Comparison of ENCODE assay signal across 19 cellular contexts in genomic region chr21:43282358-43283120, GRCh38.
DNase-seq lines count a peak whose midpoint lies in the region; ATAC-seq and TF ChIP-seq lines count a peak whose summit lies in the region.
"Had no signal": no experiment of that assay in that cellular context is flagged by ENCODE, and none has a peak within 500 bp of the region (broad histone marks: within the 10 kb centered on the region; RNA-seq: fewer than 3 reads in every experiment).

No MANE protein-coding gene starts in this region.

- no peaks in the 10 kb centered on the region for H3K36me3 Mint-ChIP-seq in chondrocyte (ENCODE audit: low read depth)
- H3K36me3 Mint-ChIP-seq: CD4-positive, CD25-positive, alpha-beta regulatory T cell had no signal

- H3K27ac ChIP-seq in psoas muscle (no peak overlapping the region), colonic mucosa (no peak overlapping the region)
- H3K27ac ChIP-seq: A549 had no signal

- H3K4me3 Mint-ChIP-seq in chondrocyte (ENCODE audit: unreplicated experiment), result no peak overlapping the region
- H3K4me3 Mint-ChIP-seq: CD4-positive, CD25-positive, alpha-beta regulatory T cell had no signal

- H3K9ac ChIP-seq in colonic mucosa (ENCODE audit: low read depth in 2 of 2, low read length in 2 of 2), result no peak overlapping the region

- H3K9me3 Mint-ChIP-seq in chondrocyte (ENCODE audit: low read depth), result no peaks in the 10 kb centered on the region
- H3K9me3 Mint-ChIP-seq: CD4-positive, CD25-positive, alpha-beta regulatory T cell had no signal

- peaks cover 10% of the 10 kb centered on the region for H3K4me1 ChIP-seq in BE2C
- H3K4me1 ChIP-seq in psoas muscle, result no peaks in the 10 kb centered on the region
- H3K4me1 ChIP-seq in colonic mucosa, result no peaks in the 10 kb centered on the region

- 71 to 88% (median 83%) methylated on average over 23 of the region's 23 CpGs for WGBS in psoas muscle, 3 donors

- no peak overlapping the region for H3K27ac Mint-ChIP-seq in chondrocyte (ENCODE audit: unreplicated experiment)
- H3K27ac Mint-ChIP-seq: CD4-positive, CD25-positive, alpha-beta regulatory T cell had no signal

- ATAC-seq in left ventricle myocardium superior, result no peak
- peak in 1 of 4 donors; percentile 11 for ATAC-seq in psoas muscle
- no peak for ATAC-seq in HG03469 (IDR thresholded peaks at IDR 0.05; ENCODE audit: unreplicated experiment)

- no peaks in the 10 kb centered on the region for H3K27me3 ChIP-seq in BE2C
- peaks cover 0 to 12% (median 8%) of the 10 kb centered on the region in 3 donors for H3K27me3 ChIP-seq in psoas muscle (ENCODE audit: insufficient read depth in 3 of 3, low read length in 2 of 3)
- H3K27me3 ChIP-seq in colonic mucosa, result no peaks in the 10 kb centered on the region

- intact Hi-C loops in left ventricle myocardium superior (cut with micrococcal nuclease) (no loop called here), psoas muscle (cut with DNase I) (no loop called here), colonic mucosa (cut with DNase I) (no loop called here)

- no peaks in the 10 kb centered on the region for H3K36me3 ChIP-seq in BE2C
- no peaks in the 10 kb centered on the region for H3K36me3 ChIP-seq in psoas muscle (ENCODE audit: insufficient read depth in 1 of 2, low read depth in 1 of 2)
- no peaks in the 10 kb centered on the region for H3K36me3 ChIP-seq in colonic mucosa

- DNase-seq in BE2C (peak; percentile 4), chondrocyte (ENCODE audit: low spot score) (peak; percentile 79), left ventricle myocardium superior (peak; percentile 21), psoas muscle (peak; percentile 6 to 52), colonic mucosa (no peak), globus pallidus (ENCODE audit: low spot score) (no peak), SKM-1 (lab: John Stamatoyannopoulos, UW; ENCODE audit: unreplicated experiment) (no peak)
- DNase-seq: CD4-positive, CD25-positive, alpha-beta regulatory T cell; EL; GF-D8; Kasumi-1; NCI-H1694; NCI-H2081; NCI-H446; NCI-H526; OCI-M1; SHP77 treated with DMSO at 0.1 percent for 48 hours had no signal

- H3K4me3 ChIP-seq in BE2C (ENCODE audit: low read depth, low read length) (no peak overlapping the region), psoas muscle (no peak overlapping the region), colonic mucosa (no peak overlapping the region)
- H3K4me3 ChIP-seq: A549 had no signal

- no peak for TF ChIP-seq CTCF in BE2C (IDR thresholded peaks at IDR 0.05; ENCODE audit: low read depth, low read length)
- no peak for TF ChIP-seq CTCF in chondrocyte (IDR thresholded peaks at IDR 0.05)
- no peak for TF ChIP-seq CTCF in psoas muscle (IDR thresholded peaks at IDR 0.05)
- TF ChIP-seq CTCF in colonic mucosa (IDR thresholded peaks at IDR 0.05), result no peak

- peaks cover 13% of the 10 kb centered on the region for H3K27me3 Mint-ChIP-seq in chondrocyte (ENCODE audit: low read depth)
- H3K27me3 Mint-ChIP-seq: CD4-positive, CD25-positive, alpha-beta regulatory T cell had no signal

- no peaks in the 10 kb centered on the region for H3K9me3 ChIP-seq in BE2C
- H3K9me3 ChIP-seq in psoas muscle, result no peaks in the 10 kb centered on the region
- no peaks in the 10 kb centered on the region for H3K9me3 ChIP-seq in colonic mucosa
- H3K9me3 ChIP-seq: A549 had no signal

- H3K4me1 Mint-ChIP-seq in chondrocyte (ENCODE audit: low read depth), result peaks cover 6% of the 10 kb centered on the region

Comparison
In these comparisons a context has a peak if more than half of its experiments do, and no peak if none do; other contexts are left out.
1. DNase-seq: peak in BE2C (single experiment), chondrocyte (single experiment), left ventricle myocardium superior (single experiment) and psoas muscle (2 of 2); none in colonic mucosa (single experiment), globus pallidus (single experiment) and SKM-1 (single experiment).